ENCODE assay signal across 8 cellular contexts in genomic region chr5:107165296-107165695, GRCh38.
"Had no signal": no experiment of that assay in that cellular context is flagged by ENCODE, and none has a peak within 500 bp of the region (broad histone marks: within the 10 kb centered on the region; RNA-seq: fewer than 3 reads in every experiment).

No MANE protein-coding gene starts in this region.

- H3K27ac ChIP-seq: GM23248, KMS-11 had no signal

- H3K4me2 ChIP-seq: KMS-11 had no signal

- H3K4me3 ChIP-seq: GM23248 had no signal

- FAIRE-seq: H54, HTR-8/SVneo had no signal

- H3K9ac ChIP-seq: GM23248, KMS-11 had no signal

- DNase-seq: GM23248, GOT3, H9, HCEC 1CT, KBM-7 had no signal

- H2AFZ ChIP-seq: GM23248 had no signal
